ENCODE assay signal across 7 cellular contexts in the genomic region with DNA sequence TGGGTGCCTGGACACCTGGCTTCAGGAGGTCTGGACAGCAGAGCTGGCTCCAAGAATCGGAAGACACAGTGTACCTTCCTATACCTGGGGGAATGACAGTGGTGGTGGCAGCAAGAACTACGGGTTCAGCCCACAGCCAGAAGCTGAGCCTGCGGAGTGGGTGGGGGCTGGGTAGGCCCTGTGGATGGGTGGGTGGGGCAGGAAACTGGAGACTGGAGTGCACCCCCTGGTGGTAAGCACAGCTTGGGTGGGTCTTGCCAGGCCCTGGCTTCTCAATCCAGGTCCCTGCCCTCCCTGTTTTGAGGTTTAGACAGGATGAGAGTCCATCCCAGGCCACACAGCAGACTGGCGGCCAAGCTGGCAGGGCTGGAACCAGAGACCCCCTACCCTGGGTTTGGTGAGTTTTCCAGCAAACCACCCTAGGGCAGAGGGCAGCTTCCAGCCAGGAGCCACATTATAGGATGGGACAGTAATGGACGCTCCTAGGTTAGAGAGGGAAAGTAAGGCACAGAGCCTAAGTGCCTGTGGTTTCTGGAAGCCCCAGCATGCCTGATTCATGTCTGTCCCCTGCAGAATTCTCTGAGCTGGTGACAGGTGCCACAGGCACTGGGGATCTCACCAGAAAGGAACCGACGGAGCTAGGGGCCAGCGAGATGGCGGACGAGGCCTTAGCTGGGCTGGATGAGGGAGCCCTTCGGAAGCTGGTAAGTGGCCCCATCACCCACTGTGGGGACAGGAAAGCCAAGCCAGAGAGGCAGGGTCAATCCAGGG. TPM values are rescaled to one million over a fixed set of nuclear protein-coding genes. Genes with fewer than 3 reads are reported as not detected.
DNase-seq lines count a peak whose midpoint lies in the region; ATAC-seq and TF ChIP-seq lines count a peak whose summit lies in the region.

No MANE protein-coding gene starts in this region.

- H3K4me3 ChIP-seq in GM12865 (ENCODE audit: low read depth, low read length) = no peak overlapping the region

- H3K27ac Mint-ChIP-seq in activated T-helper 17 cell treated with anti-CD3 and anti-CD28 coated beads, Interleukin-2, amount 50 U/mL, for 72 hours = peak overlapping the region; percentile 76

- peak; percentile 50 for TF ChIP-seq CTCF in GM12865 (IDR thresholded peaks at IDR 0.05; ENCODE audit: insufficient read depth, low read depth, low read length, missing control alignments)

- H3K4me3 Mint-ChIP-seq in activated T-helper 17 cell treated with anti-CD3 and anti-CD28 coated beads, Interleukin-2, amount 50 U/mL, for 72 hours = peak overlapping the region; percentile 86

- peaks cover 13% of the 10 kb centered on the region for H3K4me1 Mint-ChIP-seq in activated T-helper 17 cell treated with anti-CD3 and anti-CD28 coated beads, Interleukin-2, amount 50 U/mL, for 72 hours

- no peaks in the 10 kb centered on the region for H3K36me3 Mint-ChIP-seq in activated T-helper 17 cell treated with anti-CD3 and anti-CD28 coated beads, Interleukin-2, amount 50 U/mL, for 72 hours (ENCODE audit: low read depth)

- peak; percentile 41 for DNase-seq in GM12865 (ENCODE audit: low read depth)
- DNase-seq in NCI-H1930 (lab: John Stamatoyannopoulos, UW) = peak; percentile 17 to 20
- peak; percentile 66 for DNase-seq in glomerular visceral epithelial cell (ENCODE audit: extremely low spot score)
- peak; percentile 53 for DNase-seq in renal cortical epithelial cell (ENCODE audit: low read depth)

- no peaks in the 10 kb centered on the region for H3K9me3 Mint-ChIP-seq in activated T-helper 17 cell treated with anti-CD3 and anti-CD28 coated beads, Interleukin-2, amount 50 U/mL, for 72 hours

- no peaks in the 10 kb centered on the region for H3K27me3 Mint-ChIP-seq in activated T-helper 17 cell treated with anti-CD3 and anti-CD28 coated beads, Interleukin-2, amount 50 U/mL, for 72 hours

- ATAC-seq in activated T-helper 17 cell treated with anti-CD3 and anti-CD28 coated beads, Interleukin-2, amount 50 U/mL, for 72 hours (replicated peaks) = no peak
- ATAC-seq in GM21786 (IDR thresholded peaks at IDR 0.05; ENCODE audit: unreplicated experiment) = no peak
- ATAC-seq in HG02981 (IDR thresholded peaks at IDR 0.05; ENCODE audit: unreplicated experiment) = no peak

RNA-seq across cellular contexts. Expression of gene SMTN, which starts 1.7 kb away (rescaled TPM):
- total RNA-seq in activated T-helper 17 cell treated with anti-CD3 and anti-CD28 coated beads, Interleukin-2, amount 50 U/mL, for 72 hours = 10 to 100 TPM; 42.6 to 58.4 TPM
- total RNA-seq in renal cortical epithelial cell = 136 and 162 TPM in 2 replicates

RNA-seq across cellular contexts. Expression of gene SELENOM, which starts 24.6 kb away (rescaled TPM):
- 10 to 100 TPM in 1 of 2 donors, 1 to 10 TPM in 1; 4.5 to 20.4 TPM for total RNA-seq in activated T-helper 17 cell treated with anti-CD3 and anti-CD28 coated beads, Interleukin-2, amount 50 U/mL, for 72 hours
- total RNA-seq in renal cortical epithelial cell = 57.9 and 131 TPM in 2 replicates

RNA-seq across cellular contexts. Expression of gene INPP5J, which starts 40.0 kb away (rescaled TPM):
- total RNA-seq in activated T-helper 17 cell treated with anti-CD3 and anti-CD28 coated beads, Interleukin-2, amount 50 U/mL, for 72 hours = under 1 TPM; 0.09 to 0.34 TPM
- total RNA-seq in renal cortical epithelial cell = 0.87 and 4.0 TPM in 2 replicates

RNA-seq across cellular contexts. Expression of gene PLA2G3, which starts 57.5 kb away (rescaled TPM):
- total RNA-seq in activated T-helper 17 cell treated with anti-CD3 and anti-CD28 coated beads, Interleukin-2, amount 50 U/mL, for 72 hours = not detected
- not detected in 2 replicates for total RNA-seq in renal cortical epithelial cell
